In the genomic region with DNA sequence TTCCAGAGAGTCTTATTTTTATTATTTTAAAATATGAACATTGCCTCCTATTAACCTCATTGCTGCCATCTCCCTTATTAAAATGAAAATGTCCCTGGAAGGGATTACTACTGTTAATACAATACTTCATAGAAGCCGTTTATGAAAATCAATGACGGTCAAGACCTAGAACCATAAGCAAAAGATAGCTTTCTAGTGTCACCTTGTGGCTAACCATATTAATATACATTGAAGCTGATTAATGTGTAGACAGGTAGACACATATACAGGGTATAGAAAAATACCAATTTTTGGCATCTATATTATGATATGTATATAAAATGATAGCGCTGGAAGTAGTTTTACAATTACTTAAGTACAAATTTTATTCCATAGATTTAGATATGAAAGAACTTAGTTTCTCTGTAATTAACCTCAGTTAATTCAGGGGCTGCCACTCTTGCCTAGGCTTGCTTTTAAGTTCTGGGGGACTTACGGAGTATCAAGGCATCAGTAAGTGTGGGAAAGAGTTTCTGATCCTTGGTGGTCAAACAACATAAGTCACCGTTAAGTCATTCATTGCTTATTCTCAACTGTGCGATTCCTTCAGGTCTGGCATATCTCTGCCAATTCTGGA, we compare ENCODE assay signal across 8 cellular contexts. TPM values are rescaled to one million over a fixed set of nuclear protein-coding genes. Genes with fewer than 3 reads are reported as not detected.
DNase-seq lines count a peak whose midpoint lies in the region; ATAC-seq and TF ChIP-seq lines count a peak whose summit lies in the region.

No MANE protein-coding gene starts in this region.

- H3K4me3 ChIP-seq in KMS-11 (IDR thresholded peaks at IDR 0.05; ENCODE audit: insufficient read depth, low read depth, low read length) = no peak overlapping the region
- H3K4me3 ChIP-seq in WERI-Rb-1 (ENCODE audit: low read depth, low read length) = no peak overlapping the region
- no peak overlapping the region for H3K4me3 ChIP-seq in mesenchymal stem cell (ENCODE audit: insufficient read depth in 1 of 2, low read depth in 1 of 2, low read length in 2 of 2)
- no peak overlapping the region for H3K4me3 ChIP-seq in mucosa of descending colon
- H3K4me3 ChIP-seq in spleen = no peak overlapping the region

- H4K8ac ChIP-seq in mesenchymal stem cell (ENCODE audit: low read length) = no peak overlapping the region

- H3K4me1 ChIP-seq in KMS-11 (ENCODE audit: low read depth, poor library complexity, severe bottlenecking) (peaks cover 9% of the 10 kb centered on the region), mesenchymal stem cell (ENCODE audit: control insufficient read depth, insufficient read depth, low read depth, low read length) (peaks cover 2% of the 10 kb centered on the region), mucosa of descending colon (ENCODE audit: low read depth) (peaks cover 17% of the 10 kb centered on the region), spleen (peaks cover 0 to 25% (median 24%) of the 10 kb centered on the region in 6 donors)

- peak overlapping the region in 1 of 2 experiments; percentile 58 for H2BK12ac ChIP-seq in mesenchymal stem cell (ENCODE audit: low read length in 2 of 2)

- TF ChIP-seq POLR2A in spleen (IDR thresholded peaks at IDR 0.05) = no peak

- H2BK120ac ChIP-seq in mesenchymal stem cell (ENCODE audit: low read depth, low read length) = no peak overlapping the region

- H2BK5ac ChIP-seq in mesenchymal stem cell (ENCODE audit: low read depth, low read length, poor library complexity, severe bottlenecking) = no peak overlapping the region

- H3K36me3 ChIP-seq in KMS-11 (ENCODE audit: insufficient read depth) = no peaks in the 10 kb centered on the region
- H3K36me3 ChIP-seq in WERI-Rb-1 = peaks cover 8% of the 10 kb centered on the region
- H3K36me3 ChIP-seq in mesenchymal stem cell (ENCODE audit: control insufficient read depth in 1 of 2, insufficient read depth in 2 of 2, low read depth in 1 of 2, low read length in 2 of 2) = no peaks in the 10 kb centered on the region
- H3K36me3 ChIP-seq in mucosa of descending colon (ENCODE audit: low read depth) = no peaks in the 10 kb centered on the region
- H3K36me3 ChIP-seq in spleen = no peaks in the 10 kb centered on the region

- no peaks in the 10 kb centered on the region for H4K20me1 ChIP-seq in KMS-11 (ENCODE audit: insufficient read depth)

- H2BK15ac ChIP-seq in mesenchymal stem cell (ENCODE audit: low read depth, poor library complexity, severe bottlenecking) = no peak overlapping the region

- no peak overlapping the region for H2AFZ ChIP-seq in KMS-11 (ENCODE audit: low read depth)
- H2AFZ ChIP-seq in mesenchymal stem cell (ENCODE audit: low read depth, low read length) = no peak overlapping the region

- peak; percentile 37 for DNase-seq in EL
- DNase-seq in WERI-Rb-1 = no peak
- DNase-seq in mesenchymal stem cell = peak; percentile 58
- DNase-seq in mucosa of descending colon = no peak
- DNase-seq in spleen = no peak
- DNase-seq in activated CD8-positive, alpha-beta memory T cell treated with anti-CD3 and anti-CD28 coated beads for 24 hours = no peak

- intact Hi-C loops in mucosa of descending colon (cut with DNase I, micrococcal nuclease) = loop anchor here in 1 of 2 donors (5.0 to 10.0 kb wide), 2 partner anchors 129 to 516 kb away; no protein-coding TSS in a partner anchor
- intact Hi-C loops in spleen (cut with DNase I; ENCODE audit: low total_unique reads) = loop anchor here (10.0 kb wide), 1 partner anchor 526 kb away; no protein-coding TSS in a partner anchor

- TF ChIP-seq CTCF in KMS-11 (conservative IDR thresholded peaks at IDR 0.05; ENCODE audit: low read depth, low read length) (peak; percentile 45; the same call in 1 of the 2 replicates), WERI-Rb-1 (IDR thresholded peaks at IDR 0.05; ENCODE audit: low read depth, low read length) (peak; percentile 24; the same call in 1 of the 2 replicates), mucosa of descending colon (IDR thresholded peaks at IDR 0.05) (no peak), spleen (IDR thresholded peaks at IDR 0.05 in 8 of 11, conservative IDR thresholded peaks at IDR 0.05 in 3 of 11) (peak in 3 of 11 experiments; percentile 21 to 26 (median 21))

- H4K91ac ChIP-seq in mesenchymal stem cell (ENCODE audit: low read length) = no peak overlapping the region

- H3K9ac ChIP-seq in KMS-11 (no peak overlapping the region), mesenchymal stem cell (ENCODE audit: low read length) (no peak overlapping the region)

- H3K27ac ChIP-seq in KMS-11 (no peak overlapping the region), WERI-Rb-1 (no peak overlapping the region), mesenchymal stem cell (ENCODE audit: low read length, poor library complexity, severe bottlenecking) (no peak overlapping the region), spleen (no peak overlapping the region)

- H3K9me3 ChIP-seq in WERI-Rb-1 (ENCODE audit: severe bottlenecking) (no peaks in the 10 kb centered on the region), mesenchymal stem cell (ENCODE audit: control insufficient read depth, low read length) (no peaks in the 10 kb centered on the region), mucosa of descending colon (no peaks in the 10 kb centered on the region), spleen (no peaks in the 10 kb centered on the region)

- H3K27me3 ChIP-seq in KMS-11 (ENCODE audit: insufficient read depth, low read depth) = no peaks in the 10 kb centered on the region
- H3K27me3 ChIP-seq in WERI-Rb-1 (ENCODE audit: insufficient read depth, low read depth, severe bottlenecking) = no peaks in the 10 kb centered on the region
- H3K27me3 ChIP-seq in mesenchymal stem cell (ENCODE audit: control insufficient read depth in 1 of 2, insufficient read depth in 1 of 2, low read length in 2 of 2) = peaks cover 0 to 5% of the 10 kb centered on the region in 2 experiments
- H3K27me3 ChIP-seq in spleen (replicated peaks in 1 of 7) = peaks cover 0 to 36% (median 0%) of the 10 kb centered on the region in 7 donors

- ATAC-seq in HG03442 (IDR thresholded peaks at IDR 0.05; ENCODE audit: unreplicated experiment) (no peak), mucosa of descending colon (no peak)

- no peak overlapping the region for H3K18ac ChIP-seq in mesenchymal stem cell (ENCODE audit: low read depth in 1 of 2, low read length in 2 of 2)

- no peak overlapping the region for H3K4ac ChIP-seq in mesenchymal stem cell (ENCODE audit: low read depth in 1 of 2, low read length in 2 of 2)

- no peak overlapping the region for H2AK5ac ChIP-seq in mesenchymal stem cell (ENCODE audit: low read length, severe bottlenecking)

- H3K14ac ChIP-seq in mesenchymal stem cell (ENCODE audit: low read length in 2 of 2) = no peak overlapping the region

- H3K4me2 ChIP-seq in KMS-11 = no peak overlapping the region
- H3K4me2 ChIP-seq in mesenchymal stem cell (ENCODE audit: low read length, poor library complexity, severe bottlenecking) = no peak overlapping the region

- H3K79me1 ChIP-seq in mesenchymal stem cell (replicated peaks; ENCODE audit: low read length, poor library complexity, severe bottlenecking) = peaks cover 4% of the 10 kb centered on the region

- WGBS in mesenchymal stem cell = 91% methylated on average over 3 of the region's 6 CpGs
- WGBS in spleen, 5 donors = 56 to 62% (median 61%) methylated on average over 6 of the region's 6 CpGs

- no peaks in the 10 kb centered on the region for H3K79me2 ChIP-seq in KMS-11 (ENCODE audit: insufficient read depth, low read depth)

- H3K23ac ChIP-seq in mesenchymal stem cell (ENCODE audit: low read length in 2 of 2) = no peak overlapping the region

RNA-seq across cellular contexts. Expression of a gene that starts 2.5 kb away (rescaled TPM):
- 7.8 TPM for polyA plus RNA-seq in mesenchymal stem cell (2013, experiment 1 of 2)
- 7.7 TPM for polyA plus RNA-seq in mesenchymal stem cell (2013, experiment 2 of 2)
- total RNA-seq in mucosa of descending colon (10 to 100 TPM; 19.3 to 23.5 (median 22.4) TPM), spleen (10 to 100 TPM; 27.9 to 52.2 (median 38.6) TPM)
- polyA plus RNA-seq in spleen = 10 to 100 TPM in 2 of 3 donors, 1 to 10 TPM in 1; 9.3 to 12.6 (median 12.1) TPM

RNA-seq across cellular contexts. Expression of a gene that starts 22.7 kb away (rescaled TPM):
- polyA plus RNA-seq in mesenchymal stem cell (2013, experiment 1 of 2) = 12.1 TPM
- 11.9 TPM for polyA plus RNA-seq in mesenchymal stem cell (2013, experiment 2 of 2)
- total RNA-seq in mucosa of descending colon = 1 to 10 TPM; 1.5 to 7.4 (median 4.4) TPM
- total RNA-seq in spleen = 10 to 100 TPM; 13.9 to 32.8 (median 17.6) TPM
- polyA plus RNA-seq in spleen = 1 to 10 TPM; 1.3 to 2.1 (median 1.6) TPM

Comparison
In these comparisons a context has a peak if more than half of its experiments do, and no peak if none do; other contexts are left out.
1. DNase-seq: peak in EL (single experiment) and mesenchymal stem cell (single experiment); none in WERI-Rb-1 (single experiment), mucosa of descending colon (0 of 3), spleen (single experiment) and activated CD8-positive, alpha-beta memory T cell treated with anti-CD3 and anti-CD28 coated beads for 24 hours (single experiment).